ENCODE assay signal across 20 cellular contexts in genomic region chr1:66384258-66384657, GRCh38.
"Had no signal": no experiment of that assay in that cellular context is flagged by ENCODE, and none has a peak within 500 bp of the region (broad histone marks: within the 10 kb centered on the region; RNA-seq: fewer than 3 reads in every experiment).

No MANE protein-coding gene starts in this region.

- H3K27ac Mint-ChIP-seq: natural killer cell, type B pancreatic cell had no signal

- ATAC-seq: gastrocnemius medialis; left ventricle myocardium superior; natural killer cell; pancreas; stimulated activated naive CD8-positive, alpha-beta T cell treated with anti-CD3 and anti-CD28 coated beads, Interleukin-15, Interleukin-2, amounts not matched to agents 100 U/mL and 50 U/mL, for 24 hours had no signal

- H3K9me3 ChIP-seq: gastrocnemius medialis, pancreas, right lobe of liver, testis, tibial artery had no signal

- H3K9me3 Mint-ChIP-seq: natural killer cell had no signal

- H3K36me3 Mint-ChIP-seq: type B pancreatic cell had no signal

- H3K27me3 Mint-ChIP-seq: type B pancreatic cell had no signal

- H3K27ac ChIP-seq: coronary artery, dorsolateral prefrontal cortex, gastrocnemius medialis, lower lobe of right lung, pancreas, right lobe of liver, testis, tibial artery had no signal

- H3K4me3 Mint-ChIP-seq: natural killer cell, type B pancreatic cell had no signal

- DNase-seq: dorsolateral prefrontal cortex; effector CD4-positive, alpha-beta T cell; foreskin fibroblast; gastrocnemius medialis; head of caudate nucleus; left ventricle myocardium superior; lower lobe of right lung; natural killer cell; pancreas; retina; right lobe of liver; small intestine; stimulated activated CD4-positive, alpha-beta T cell treated with anti-CD3 and anti-CD28 coated beads, Interleukin-15, amount 100 ng/mL, for 24 hours; stimulated activated CD4-positive, alpha-beta T cell treated with anti-CD3 and anti-CD28 coated beads, Interleukin-2, amount 100 ng/mL, for 48 hours; stimulated activated naive CD8-positive, alpha-beta T cell treated with anti-CD3 and anti-CD28 coated beads, Interleukin-15, Interleukin-2, amounts not matched to agents 100 U/mL and 50 U/mL, for 24 hours; substantia nigra; testis; tibial artery had no signal

- H3K27me3 ChIP-seq: dorsolateral prefrontal cortex, gastrocnemius medialis, pancreas, right lobe of liver, testis, tibial artery had no signal

- H3K4me1 ChIP-seq: pancreas, right lobe of liver, testis had no signal

- H3K36me3 ChIP-seq: gastrocnemius medialis, lower lobe of right lung, pancreas, right lobe of liver, tibial artery had no signal

- H3K4me3 ChIP-seq: coronary artery, dorsolateral prefrontal cortex, gastrocnemius medialis, lower lobe of right lung, pancreas, right lobe of liver, testis, tibial artery had no signal
